ENCODE assay signal across 1 cellular context in the genomic region with DNA sequence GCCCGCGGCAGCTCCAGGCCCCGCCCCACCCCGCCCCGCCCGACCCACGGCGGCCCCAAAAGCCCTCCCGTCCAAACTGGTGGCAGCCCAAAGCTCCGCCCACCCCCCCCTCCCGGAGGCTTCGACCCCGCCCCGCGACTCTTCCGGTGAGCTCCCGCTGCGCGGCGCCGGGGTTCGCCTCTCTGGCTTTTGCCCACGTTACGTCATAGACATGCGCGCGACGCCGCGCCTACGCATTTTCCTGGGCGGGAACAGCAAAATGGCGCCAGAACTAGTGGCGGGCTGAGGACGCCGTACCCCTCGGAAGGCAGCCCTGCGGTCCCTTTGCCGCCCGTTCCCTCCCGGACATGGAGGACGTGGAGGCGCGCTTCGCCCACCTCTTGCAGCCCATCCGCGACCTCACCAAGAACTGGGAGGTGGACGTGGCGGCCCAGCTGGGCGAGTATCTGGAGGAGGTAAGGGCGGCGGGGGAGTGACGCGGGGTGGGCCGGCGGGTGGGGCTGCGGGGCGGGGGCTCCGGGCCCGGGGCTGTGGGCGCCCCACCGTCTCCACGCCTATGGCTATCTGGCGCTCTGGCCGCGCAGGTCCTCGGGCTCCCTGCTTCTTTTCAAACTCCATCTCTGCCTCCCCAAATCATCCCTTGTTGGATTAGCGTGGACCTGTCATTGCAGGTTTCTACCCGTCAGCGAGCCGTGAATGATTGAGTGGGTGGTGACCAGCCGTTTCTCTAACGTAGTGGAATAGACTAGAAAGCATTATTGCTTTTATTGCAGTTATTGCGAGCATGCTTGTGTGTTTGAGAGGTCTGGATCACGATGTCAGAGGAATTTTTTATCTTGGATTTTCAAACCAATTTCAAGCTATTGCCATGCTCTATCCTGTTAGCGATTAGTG.
TF ChIP-seq lines count a peak whose summit lies in the region.

A gene (plus strand): TSS at position 234 of the 894 bp plus-strand sequence. CDS start 114 bp downstream, at position 348.

TF ChIP-seq in K562, 482 proteins besides CTCF, POLR2A, EP300 and RAD21 (continued from another document):
- TF ChIP-seq, protein P1, sequence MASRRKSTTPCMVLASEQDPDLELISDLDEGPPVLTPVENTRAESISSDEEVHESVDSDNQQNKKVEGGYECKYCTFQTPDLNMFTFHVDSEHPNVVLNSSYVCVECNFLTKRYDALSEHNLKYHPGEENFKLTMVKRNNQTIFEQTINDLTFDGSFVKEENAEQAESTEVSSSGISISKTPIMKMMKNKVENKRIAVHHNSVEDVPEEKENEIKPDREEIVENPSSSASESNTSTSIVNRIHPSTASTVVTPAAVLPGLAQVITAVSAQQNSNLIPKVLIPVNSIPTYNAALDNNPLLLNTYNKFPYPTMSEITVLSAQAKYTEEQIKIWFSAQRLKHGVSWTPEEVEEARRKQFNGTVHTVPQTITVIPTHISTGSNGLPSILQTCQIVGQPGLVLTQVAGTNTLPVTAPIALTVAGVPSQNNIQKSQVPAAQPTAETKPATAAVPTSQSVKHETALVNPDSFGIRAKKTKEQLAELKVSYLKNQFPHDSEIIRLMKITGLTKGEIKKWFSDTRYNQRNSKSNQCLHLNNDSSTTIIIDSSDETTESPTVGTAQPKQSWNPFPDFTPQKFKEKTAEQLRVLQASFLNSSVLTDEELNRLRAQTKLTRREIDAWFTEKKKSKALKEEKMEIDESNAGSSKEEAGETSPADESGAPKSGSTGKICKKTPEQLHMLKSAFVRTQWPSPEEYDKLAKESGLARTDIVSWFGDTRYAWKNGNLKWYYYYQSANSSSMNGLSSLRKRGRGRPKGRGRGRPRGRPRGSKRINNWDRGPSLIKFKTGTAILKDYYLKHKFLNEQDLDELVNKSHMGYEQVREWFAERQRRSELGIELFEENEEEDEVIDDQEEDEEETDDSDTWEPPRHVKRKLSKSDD (conservative IDR thresholded peaks at IDR 0.05; ENCODE audit: low read length), result no peak
TF ChIP-seq in K562: peak in this region for 92.
